Comparison of ENCODE assay signal across 8 cellular contexts in the genomic region with DNA sequence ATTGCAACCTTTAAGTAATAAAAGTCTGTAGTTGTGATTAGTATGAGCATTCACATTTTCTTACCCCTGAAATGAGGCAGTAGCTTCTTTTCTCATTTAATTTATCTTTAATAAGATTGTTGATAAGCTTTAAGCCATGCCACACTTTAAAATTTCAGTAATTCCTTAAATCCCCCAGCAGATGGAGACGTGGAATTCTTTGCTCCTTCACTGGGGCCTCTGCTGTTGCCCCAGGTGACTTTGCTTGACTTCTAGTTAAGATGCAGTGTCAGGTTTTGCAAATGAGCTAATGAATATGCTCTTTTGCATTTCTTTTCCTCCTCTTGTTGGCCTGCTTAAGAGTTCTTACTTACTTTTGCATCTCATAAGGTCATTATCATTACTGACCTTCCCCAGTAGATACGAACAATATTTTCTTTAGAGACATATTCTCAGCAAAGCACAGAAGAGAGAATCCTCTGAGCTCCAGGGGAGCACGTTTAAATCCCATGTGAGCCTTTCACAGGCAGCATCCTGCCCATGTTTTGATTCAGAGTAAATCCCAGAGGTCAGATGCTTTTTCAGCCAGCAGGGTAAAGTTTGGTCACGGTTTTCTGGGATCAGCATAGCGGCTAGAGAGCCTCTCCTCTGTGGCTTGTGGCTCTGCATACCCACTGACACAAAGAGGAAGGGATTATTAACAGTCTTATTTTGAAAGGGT.
DNase-seq lines count a peak whose midpoint lies in the region; ATAC-seq, FAIRE-seq and TF ChIP-seq lines count a peak whose summit lies in the region.

No MANE protein-coding gene starts in this region.

- H3K9me3 ChIP-seq in HUES64 (ENCODE audit: insufficient read depth, low read depth, low read length) (no peaks in the 10 kb centered on the region), WERI-Rb-1 (ENCODE audit: severe bottlenecking) (no peaks in the 10 kb centered on the region), iPS DF 6.9 (ENCODE audit: control insufficient read depth, insufficient read depth, low read length) (no peaks in the 10 kb centered on the region)

- no peaks in the 10 kb centered on the region for H3K36me3 Mint-ChIP-seq in activated naive CD4-positive, alpha-beta T cell treated with anti-CD3 and anti-CD28 coated beads, Interleukin-2, amount 50 U/mL, for 72 hours

- no peak for FAIRE-seq in urothelium cell line (lab: Jason Lieb, UNC)

- H3K9ac ChIP-seq in HUES64 (ENCODE audit: low read depth, low read length): no peak overlapping the region

- H3K4me3 ChIP-seq in AG10803 (ENCODE audit: low read length): no peak overlapping the region
- peak overlapping the region; percentile 12; the same call in 1 of the 2 replicates for H3K4me3 ChIP-seq in HUES64 (ENCODE audit: low read length)
- peak overlapping the region; percentile 19; the same call in 1 of the 2 replicates for H3K4me3 ChIP-seq in WERI-Rb-1 (ENCODE audit: low read depth, low read length)
- no peak overlapping the region for H3K4me3 ChIP-seq in iPS DF 6.9 (ENCODE audit: low read length)

- DNase-seq in AG10803 (ENCODE audit: low read depth) (peak; percentile 43), WERI-Rb-1 (peak; percentile 63), iPS DF 6.9 (ENCODE audit: low read depth, low spot score) (peak; percentile 48), urothelium cell line (ENCODE audit: low spot score) (peak; percentile 75)
- no peak for DNase-seq in activated naive CD4-positive, alpha-beta T cell treated with anti-CD3 and anti-CD28 coated beads, Interleukin-2, amount 50 U/mL, for 72 hours (ENCODE audit: low spot score in 2 of 2)

- H3K27ac ChIP-seq in HUES64 (ENCODE audit: low read depth, low read length) (peak overlapping the region; percentile 72; the same call in 1 of the 2 replicates), WERI-Rb-1 (peak overlapping the region; percentile 55), iPS DF 6.9 (ENCODE audit: low read length) (no peak overlapping the region)

- TF ChIP-seq CTCF in AG10803 (conservative IDR thresholded peaks at IDR 0.05; ENCODE audit: low read length) (peak; percentile 65), WERI-Rb-1 (IDR thresholded peaks at IDR 0.05; ENCODE audit: low read depth, low read length) (peak; percentile 45)

- WGBS in HUES64: 18% methylated on average over 5 of the region's 5 CpGs
- WGBS in iPS DF 6.9 (ENCODE audit: insufficient coverage, insufficient read length): no CpG with 5 or more reads among the region's 5 CpGs

- H3K36me3 ChIP-seq in HUES64 (ENCODE audit: insufficient read depth, low read length) (no peaks in the 10 kb centered on the region), WERI-Rb-1 (no peaks in the 10 kb centered on the region), iPS DF 6.9 (ENCODE audit: control insufficient read depth, insufficient read depth, low read length) (no peaks in the 10 kb centered on the region)

- H3K9me3 Mint-ChIP-seq in activated naive CD4-positive, alpha-beta T cell treated with anti-CD3 and anti-CD28 coated beads, Interleukin-2, amount 50 U/mL, for 72 hours: peaks cover 0 to 5% of the 10 kb centered on the region in 2 donors

- no peak for ATAC-seq in HG02938 (IDR thresholded peaks at IDR 0.05; ENCODE audit: unreplicated experiment)
- no peak for ATAC-seq in HG03095 (IDR thresholded peaks at IDR 0.05; ENCODE audit: unreplicated experiment)
- no peak for ATAC-seq in activated naive CD4-positive, alpha-beta T cell treated with anti-CD3 and anti-CD28 coated beads, Interleukin-2, amount 50 U/mL, for 72 hours

- no peaks in the 10 kb centered on the region for H3K27me3 ChIP-seq in HUES64 (ENCODE audit: insufficient read depth, low read length)
- H3K27me3 ChIP-seq in WERI-Rb-1 (ENCODE audit: insufficient read depth, low read depth, severe bottlenecking): no peaks in the 10 kb centered on the region
- no peaks in the 10 kb centered on the region for H3K27me3 ChIP-seq in iPS DF 6.9 (ENCODE audit: control insufficient read depth, insufficient read depth, low read length)

- no peak overlapping the region for H3K27ac Mint-ChIP-seq in activated naive CD4-positive, alpha-beta T cell treated with anti-CD3 and anti-CD28 coated beads, Interleukin-2, amount 50 U/mL, for 72 hours

- H3K4me1 ChIP-seq in HUES64 (ENCODE audit: insufficient read depth, low read length) (peaks cover 10% of the 10 kb centered on the region), iPS DF 6.9 (ENCODE audit: control insufficient read depth, insufficient read depth, low read length) (no peaks in the 10 kb centered on the region)

Comparison
In these comparisons a context has a peak if more than half of its experiments do, and no peak if none do; other contexts are left out.
1. DNase-seq: peak in AG10803 (single experiment), WERI-Rb-1 (single experiment), iPS DF 6.9 (single experiment) and urothelium cell line (single experiment); none in activated naive CD4-positive, alpha-beta T cell treated with anti-CD3 and anti-CD28 coated beads, Interleukin-2, amount 50 U/mL, for 72 hours (0 of 2).
2. H3K4me3 ChIP-seq: peak in HUES64 (single experiment) and WERI-Rb-1 (single experiment); none in AG10803 (single experiment) and iPS DF 6.9 (single experiment).